ENCODE assay signal across 8 cellular contexts in genomic region chr9:100472725-100473261, GRCh38. TPM values are rescaled to one million over a fixed set of nuclear protein-coding genes. Genes with fewer than 3 reads are reported as not detected.
DNase-seq lines count a peak whose midpoint lies in the region; ATAC-seq and TF ChIP-seq lines count a peak whose summit lies in the region.

TMEFF1 (plus strand) TSS chr9:100473149; CDS start chr9:100473545, 396 bp downstream.

- peaks cover 0 to 17% (median 9%) of the 10 kb centered on the region in 4 donors for H3K4me1 ChIP-seq in tibial nerve

- H3K27ac ChIP-seq in tibial nerve, result no peak within 1 kb of the TSS

- peak; percentile 66 for ATAC-seq in HG02642 (IDR thresholded peaks at IDR 0.05; ENCODE audit: poor library complexity, unreplicated experiment)

- TF ChIP-seq EP300 in tibial nerve (IDR thresholded peaks at IDR 0.05), result no peak

- peak within 1 kb of the TSS; percentile 77 for H3K27ac Mint-ChIP-seq in nephron progenitor cell

- H3K9me3 ChIP-seq in tibial nerve, result no peaks in the 10 kb centered on the region

- H3K4me3 ChIP-seq in GM12864 (ENCODE audit: low read depth, low read length), result peak within 1 kb of the TSS; percentile 49
- peak within 1 kb of the TSS; percentile 33 to 76 (median 56) for H3K4me3 ChIP-seq in tibial nerve

- DNase-seq in GM12864 (ENCODE audit: low read depth), result no peak
- DNase-seq in NCI-H345 (lab: John Stamatoyannopoulos, UW), result peak; percentile 81
- DNase-seq in activated T-cell treated with anti-CD3 and anti-CD28 coated beads, Interleukin-2, amount 50 U/mL, for 1 hour, result peak; percentile 55
- peak; percentile 12 for DNase-seq in fibroblast of gingiva (ENCODE audit: low read depth)
- peak; percentile 87 for DNase-seq in nephron progenitor cell
- no peak for DNase-seq in tibial nerve (ENCODE audit: low spot score in 2 of 2)
- DNase-seq in SIG-M5 treated with dmso at 0.1 percent for 504 hours (lab: John Stamatoyannopoulos, UW; ENCODE audit: unreplicated experiment), result no peak

- H3K9me3 Mint-ChIP-seq in nephron progenitor cell, result peaks cover 12% of the 10 kb centered on the region

- peaks cover 0 to 15% of the 10 kb centered on the region in 2 donors for H3K27me3 ChIP-seq in tibial nerve

- 2 to 4% methylated on average over 22 to 28 of the region's 51 CpGs for WGBS in tibial nerve, 2 donors

- TF ChIP-seq CTCF in GM12864 (IDR thresholded peaks at IDR 0.05; ENCODE audit: low read depth, low read length, missing control alignments) (peak; percentile 6), nephron progenitor cell (IDR thresholded peaks at IDR 0.05) (no peak), tibial nerve (IDR thresholded peaks at IDR 0.05) (no peak)

- H3K36me3 Mint-ChIP-seq in nephron progenitor cell (ENCODE audit: low read depth), result peaks cover 24% of the 10 kb centered on the region

- no peak for TF ChIP-seq POLR2A in tibial nerve (IDR thresholded peaks at IDR 0.05)

- peak within 1 kb of the TSS; percentile 96 for H3K4me3 Mint-ChIP-seq in nephron progenitor cell

- H3K36me3 ChIP-seq in tibial nerve, result no peaks in the 10 kb centered on the region

- H3K27me3 Mint-ChIP-seq in nephron progenitor cell (ENCODE audit: low read depth, poor library complexity), result peaks cover 3% of the 10 kb centered on the region

- H3K4me1 Mint-ChIP-seq in nephron progenitor cell, result peaks cover 48% of the 10 kb centered on the region

RNA-seq across cellular contexts. Expression of gene TMEFF1, which starts in this region (rescaled TPM):
- 1 to 10 TPM in 1 of 4 donors, under 1 TPM in 1, not detected in 2; 0.42 to 1.6 TPM for total RNA-seq in tibial nerve

Comparison
In these comparisons a context has a peak if more than half of its experiments do, and no peak if none do; other contexts are left out.
1. DNase-seq: peak in NCI-H345 (single experiment), activated T-cell treated with anti-CD3 and anti-CD28 coated beads, Interleukin-2, amount 50 U/mL, for 1 hour (single experiment), fibroblast of gingiva (single experiment) and nephron progenitor cell (single experiment); none in GM12864 (single experiment), tibial nerve (0 of 2) and SIG-M5 treated with dmso at 0.1 percent for 504 hours (single experiment).